ENCODE assay signal across 12 cellular contexts in genomic region chr4:41613362-41613761, GRCh38.
A peak's percentile ranks its signal among the peaks of the same experiment; 100 is the strongest.
DNase-seq lines count a peak whose midpoint lies in the region; ATAC-seq and TF ChIP-seq lines count a peak whose summit lies in the region.
"Had no signal": no experiment of that assay in that cellular context is flagged by ENCODE, and none has a peak within 500 bp of the region (broad histone marks: within the 10 kb centered on the region; RNA-seq: fewer than 3 reads in every experiment).

No MANE protein-coding gene starts in this region.

- H3K36me3 ChIP-seq in BJ (ENCODE audit: control insufficient read depth, insufficient read depth, low read length), result peaks cover 2% of the 10 kb centered on the region; the same call in 1 of the 2 replicates
- no peaks in the 10 kb centered on the region for H3K36me3 ChIP-seq in iPS-20b (ENCODE audit: insufficient read depth, low read depth, low read length)
- peaks cover 0 to 29% of the 10 kb centered on the region in 2 donors for H3K36me3 ChIP-seq in psoas muscle (ENCODE audit: insufficient read depth in 1 of 2, low read depth in 1 of 2)
- no peaks in the 10 kb centered on the region for H3K36me3 ChIP-seq in OCI-LY7 (ENCODE audit: insufficient read depth, low read length)
- H3K36me3 ChIP-seq: BLaER1 treated with 17β-estradiol and CSF1 and Interleukin-3, amounts not matched to agents 10 nM and 100 nM; esophagus squamous epithelium had no signal

- DNase-seq in BJ (ENCODE audit: low read depth), result no peak
- DNase-seq in astrocyte of the cerebellum (ENCODE audit: low read depth), result no peak
- no peak for DNase-seq in psoas muscle
- DNase-seq in OCI-LY7 (ENCODE audit: low spot score), result no peak
- no peak for DNase-seq in KBM-7
- no peak for DNase-seq in occipital lobe (lab: John Stamatoyannopoulos, UW)
- DNase-seq: esophagus squamous epithelium, OCI-M1, T1000 had no signal

- 0 out of 2 replicates have a peak, but pooled peaks cover 3% of the 10 kb centered on the region for H4K20me1 ChIP-seq in OCI-LY7 (ENCODE audit: insufficient read depth, low read length)
- H4K20me1 ChIP-seq: BLaER1 treated with 17β-estradiol and CSF1 and Interleukin-3, amounts not matched to agents 10 nM and 100 nM had no signal

- ATAC-seq in psoas muscle, result no peak
- ATAC-seq in GM18867 (IDR thresholded peaks at IDR 0.05; ENCODE audit: unreplicated experiment), result no peak

- TF ChIP-seq CTCF in BJ (IDR thresholded peaks at IDR 0.05; ENCODE audit: insufficient read depth, low read depth, low read length) (no peak), astrocyte of the cerebellum (IDR thresholded peaks at IDR 0.05; ENCODE audit: low read depth, low read length, missing control alignments) (no peak), psoas muscle (IDR thresholded peaks at IDR 0.05) (no peak), OCI-LY7 (conservative IDR thresholded peaks at IDR 0.05; ENCODE audit: low read length) (no peak)

- no peaks in the 10 kb centered on the region for H3K9me2 ChIP-seq in OCI-LY7 (ENCODE audit: insufficient read depth, low read length)

- in situ Hi-C loops in astrocyte of the cerebellum (cut with HindIII; ENCODE audit: low sequenced_read_pairs), result no loop called here
- in situ Hi-C loops in KBM-7 (cut with MboI; ENCODE audit: low pct_unique_long_range_greater_than_20kb, low sequenced_read_pairs), result no loop called here

- intact Hi-C loops in psoas muscle (cut with DNase I), result no loop called here
- intact Hi-C loops in OCI-LY7 (cut with micrococcal nuclease; ENCODE audit: unreplicated experiment), result no loop called here

- no TSS peak for BruUV-seq in OCI-LY7 (replicated peaks; lab: Mats Ljungman, UMichigan)

- H3K4me2 ChIP-seq in OCI-LY7 (ENCODE audit: low read length), result no peak overlapping the region
- H3K4me2 ChIP-seq: BLaER1 treated with 17β-estradiol and CSF1 and Interleukin-3, amounts not matched to agents 10 nM and 100 nM had no signal

- H3K4me3 ChIP-seq in BJ (ENCODE audit: low read depth, low read length) (peak overlapping the region; percentile 16; the same call in 1 of the 2 replicates), astrocyte of the cerebellum (ENCODE audit: low read depth, low read length) (peak overlapping the region; percentile 38), iPS-20b (ENCODE audit: low read length) (peak overlapping the region; percentile 42; the same call in 1 of the 2 replicates), psoas muscle (peak overlapping the region; percentile 34), OCI-LY7 (ENCODE audit: low read depth, low read length, poor library complexity, severe bottlenecking) (no peak overlapping the region)
- H3K4me3 ChIP-seq: BLaER1 treated with 17β-estradiol and CSF1 and Interleukin-3, amounts not matched to agents 10 nM and 100 nM had no signal

- no peak overlapping the region for H2AFZ ChIP-seq in OCI-LY7 (ENCODE audit: low read length)

- H3K27me3 ChIP-seq in BJ (ENCODE audit: control insufficient read depth, insufficient read depth, low read length) (no peaks in the 10 kb centered on the region), iPS-20b (ENCODE audit: insufficient read depth, low read length) (peaks cover 21% of the 10 kb centered on the region), psoas muscle (ENCODE audit: insufficient read depth in 3 of 3, low read length in 2 of 3) (no peaks in the 10 kb centered on the region)
- H3K27me3 ChIP-seq: BLaER1 treated with 17β-estradiol and CSF1 and Interleukin-3, amounts not matched to agents 10 nM and 100 nM; esophagus squamous epithelium had no signal

- CTCF ChIA-PET in BJ (lab: Yijun Ruan, JAX), result no interaction called here
- CTCF ChIA-PET in OCI-LY7 (lab: Charles Lee; ENCODE audit: unreplicated experiment), result no interaction called here

- no peaks in the 10 kb centered on the region for H3K79me2 ChIP-seq in OCI-LY7 (ENCODE audit: insufficient read depth, low read depth, low read length)

- POLR2A ChIA-PET in BJ (lab: Charles Lee) (no interaction called here), OCI-LY7 (lab: Charles Lee) (interaction anchor here (1.4 kb wide), 1 partner anchor 12 kb away, joined by 4 read pairs; no protein-coding TSS in a partner anchor)

- H3K4me1 ChIP-seq in iPS-20b (ENCODE audit: insufficient read depth, low read length) (peaks cover 21% of the 10 kb centered on the region), psoas muscle (peaks cover 14% of the 10 kb centered on the region), OCI-LY7 (ENCODE audit: insufficient read depth, low read length, poor library complexity, severe bottlenecking) (no peaks in the 10 kb centered on the region)

- H3K27ac ChIP-seq in iPS-20b (ENCODE audit: low read length), result no peak overlapping the region
- no peak overlapping the region for H3K27ac ChIP-seq in psoas muscle
- no peak overlapping the region for H3K27ac ChIP-seq in OCI-LY7 (ENCODE audit: low read depth, low read length, poor library complexity, severe bottlenecking)
- H3K27ac ChIP-seq: BLaER1 treated with 17β-estradiol and CSF1 and Interleukin-3, amounts not matched to agents 10 nM and 100 nM had no signal

- H3K9me3 ChIP-seq in iPS-20b (ENCODE audit: insufficient read depth, low read depth, low read length) (no peaks in the 10 kb centered on the region), psoas muscle (no peaks in the 10 kb centered on the region), OCI-LY7 (ENCODE audit: low read length) (no peaks in the 10 kb centered on the region)
- H3K9me3 ChIP-seq: BLaER1 treated with 17β-estradiol and CSF1 and Interleukin-3, amounts not matched to agents 10 nM and 100 nM; esophagus squamous epithelium had no signal

- H3K9ac ChIP-seq in iPS-20b (ENCODE audit: low read depth, low read length), result peak overlapping the region; percentile 4; the same call in 1 of the 2 replicates
- H3K9ac ChIP-seq: BLaER1 treated with 17β-estradiol and CSF1 and Interleukin-3, amounts not matched to agents 10 nM and 100 nM had no signal

- WGBS in psoas muscle, 3 donors, result 56 to 62% (median 58%) methylated on average over 14 of the region's 14 CpGs
